ENCODE assay signal across 1 cellular context in genomic region chr15:60235951-60236710, GRCh38.
TF ChIP-seq lines count a peak whose summit lies in the region.

No MANE protein-coding gene starts in this region.

TF ChIP-seq in GM23338, 12 proteins besides CTCF, POLR2A, EP300 and RAD21 (continued from another document):
- TF ChIP-seq ZNF462 (CRISPR knock-in tag; IDR thresholded peaks at IDR 0.05) (no peak), EZH2phosphoT487 (IDR thresholded peaks at IDR 0.05; ENCODE audit: unreplicated experiment) (no peak), STAT1 (IDR thresholded peaks at IDR 0.05; ENCODE audit: unreplicated experiment) (no peak), REST (IDR thresholded peaks at IDR 0.05; ENCODE audit: unreplicated experiment) (no peak), ZNF331 (CRISPR knock-in tag; IDR thresholded peaks at IDR 0.05; ENCODE audit: low read depth) (no peak), NANOG (IDR thresholded peaks at IDR 0.05; ENCODE audit: borderline replicate concordance) (no peak)
- TF ChIP-seq, protein P1, sequence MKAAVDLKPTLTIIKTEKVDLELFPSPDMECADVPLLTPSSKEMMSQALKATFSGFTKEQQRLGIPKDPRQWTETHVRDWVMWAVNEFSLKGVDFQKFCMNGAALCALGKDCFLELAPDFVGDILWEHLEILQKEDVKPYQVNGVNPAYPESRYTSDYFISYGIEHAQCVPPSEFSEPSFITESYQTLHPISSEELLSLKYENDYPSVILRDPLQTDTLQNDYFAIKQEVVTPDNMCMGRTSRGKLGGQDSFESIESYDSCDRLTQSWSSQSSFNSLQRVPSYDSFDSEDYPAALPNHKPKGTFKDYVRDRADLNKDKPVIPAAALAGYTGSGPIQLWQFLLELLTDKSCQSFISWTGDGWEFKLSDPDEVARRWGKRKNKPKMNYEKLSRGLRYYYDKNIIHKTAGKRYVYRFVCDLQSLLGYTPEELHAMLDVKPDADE (IDR thresholded peaks at IDR 0.05), result no peak
